ENCODE assay signal across 9 cellular contexts in genomic region chr10:72088879-72089585, GRCh38. TPM values are rescaled to one million over a fixed set of nuclear protein-coding genes. Genes with fewer than 3 reads are reported as not detected.
DNase-seq lines count a peak whose midpoint lies in the region; ATAC-seq and TF ChIP-seq lines count a peak whose summit lies in the region.
"Had no signal": no experiment of that assay in that cellular context is flagged by ENCODE, and none has a peak within 500 bp of the region (broad histone marks: within the 10 kb centered on the region; RNA-seq: fewer than 3 reads in every experiment).

No MANE protein-coding gene starts in this region.

- intact Hi-C loops in colonic mucosa (cut with DNase I) = no loop called here
- intact Hi-C loops in natural killer cell (cut with micrococcal nuclease) = loop anchor here (5.0 kb wide), 2 partner anchors 42 to 128 kb away; partner anchors contain the start of genes ANAPC16 and ASCC1

- no peak overlapping the region for H3K4me3 ChIP-seq in colonic mucosa
- no peak overlapping the region for H3K4me3 ChIP-seq in gastroesophageal sphincter

- H3K4me1 ChIP-seq in colonic mucosa (peaks cover 8% of the 10 kb centered on the region), gastroesophageal sphincter (peaks cover 0 to 26% (median 13%) of the 10 kb centered on the region in 3 donors)

- WGBS in gastroesophageal sphincter (ENCODE audit: low coverage in 1 of 2), 2 donors = 83 to 89% methylated on average over 7 to 8 of the region's 15 CpGs

- H3K9me3 Mint-ChIP-seq in T-cell (no peaks in the 10 kb centered on the region), natural killer cell (no peaks in the 10 kb centered on the region)

- H3K9me3 ChIP-seq in colonic mucosa (no peaks in the 10 kb centered on the region), gastroesophageal sphincter (no peaks in the 10 kb centered on the region)

- CTCF ChIA-PET in T-cell (lab: Charles Lee) = interaction anchor here (0.7 to 1.8 kb wide), 6 partner anchors 20 to 175 kb away, joined by 3 to 5 read pairs (median 4); no protein-coding TSS in a partner anchor

- POLR2A ChIA-PET in T-cell (lab: Charles Lee) = interaction anchor here (0.6 to 2.8 kb wide), 9 partner anchors 9 to 286 kb away, joined by 3 to 10 read pairs (median 5); no protein-coding TSS in a partner anchor

- H3K27ac ChIP-seq in colonic mucosa (peak overlapping the region; percentile 37), gastroesophageal sphincter (peak overlapping the region in 1 of 4 donors; percentile 74)

- no peak for TF ChIP-seq EP300 in gastroesophageal sphincter (IDR thresholded peaks at IDR 0.05)

- H3K27ac Mint-ChIP-seq in T-cell (peak overlapping the region; percentile 99 to 100), natural killer cell (peak overlapping the region; percentile 94 to 96)

- peaks cover 23% of the 10 kb centered on the region for H3K27me3 ChIP-seq in colonic mucosa
- peaks cover 49% of the 10 kb centered on the region for H3K27me3 ChIP-seq in gastroesophageal sphincter

- H3K36me3 Mint-ChIP-seq in T-cell (peaks cover 29% of the 10 kb centered on the region), natural killer cell (no peaks in the 10 kb centered on the region)

- H3K36me3 ChIP-seq in colonic mucosa = no peaks in the 10 kb centered on the region
- H3K36me3 ChIP-seq in gastroesophageal sphincter = peaks cover 0 to 27% of the 10 kb centered on the region in 2 donors

- no peaks in the 10 kb centered on the region for H3K27me3 Mint-ChIP-seq in T-cell
- peaks cover 0 to 3% of the 10 kb centered on the region in 2 donors for H3K27me3 Mint-ChIP-seq in natural killer cell (ENCODE audit: low read depth in 2 of 2)

- H3K9ac ChIP-seq in colonic mucosa (ENCODE audit: low read depth in 2 of 2, low read length in 2 of 2) = peak overlapping the region in 1 of 2 donors; percentile 19

- peaks cover 48 to 54% (median 52%) of the 10 kb centered on the region in 3 donors for H3K4me1 Mint-ChIP-seq in T-cell
- peaks cover 47 to 52% of the 10 kb centered on the region in 2 donors for H3K4me1 Mint-ChIP-seq in natural killer cell

- no peak for TF ChIP-seq POLR2A in gastroesophageal sphincter (IDR thresholded peaks at IDR 0.05)

- TF ChIP-seq CTCF in colonic mucosa (IDR thresholded peaks at IDR 0.05) (no peak), natural killer cell (IDR thresholded peaks at IDR 0.05) (no peak), gastroesophageal sphincter (IDR thresholded peaks at IDR 0.05) (no peak)

- H3K4me3 Mint-ChIP-seq in T-cell (peak overlapping the region; percentile 96 to 100 (median 99)), natural killer cell (peak overlapping the region; percentile 99)

- DNase-seq in HuH-7 (ENCODE audit: low spot score) (peak; percentile 47), T-cell (peak in 33 of 34 experiments; percentile 35 to 78 (median 58)), colonic mucosa (no peak), natural killer cell (no peak), A172 (ENCODE audit: low spot score) (no peak)

- ATAC-seq in T-cell (replicated peaks in 1 of 4) (peak; percentile 35 to 58 (median 43)), natural killer cell (peak; percentile 33 to 43 (median 41)), HG02938 (IDR thresholded peaks at IDR 0.05; ENCODE audit: unreplicated experiment) (no peak), HG02973 (IDR thresholded peaks at IDR 0.05; ENCODE audit: unreplicated experiment) (no peak), gastroesophageal sphincter (no peak)

RNA-seq across cellular contexts. Expression of gene SPOCK2, which starts 0.7 kb away (rescaled TPM):
- total RNA-seq in T-cell (100 to 1,000 TPM; 501 to 684 (median 547) TPM), colonic mucosa (1 to 10 TPM; 4.7 to 6.5 TPM), natural killer cell (100 to 1,000 TPM; 258 to 329 (median 293) TPM), gastroesophageal sphincter (1 to 10 TPM; 6.2 to 9.2 (median 7.9) TPM)
- total RNA-seq in A172 (2014; rRNA removed; shearing (Covaris generic)) = 0.02 and 0.53 TPM in 2 replicates
- total RNA-seq: HT1080 had no signal

Comparison
In these comparisons a context has a peak if more than half of its experiments do, and no peak if none do; other contexts are left out.
1. DNase-seq: peak in HuH-7 (single experiment) and T-cell (33 of 34); none in colonic mucosa (single experiment), natural killer cell (single experiment) and A172 (single experiment).
2. ATAC-seq: peak in T-cell (4 of 4) and natural killer cell (3 of 3); none in HG02938 (single experiment), HG02973 (single experiment) and gastroesophageal sphincter (single experiment).
3. RNA of gene SPOCK2, which starts 0.7 kb away (total RNA-seq): 501 to 684 TPM in T-cell and 258 to 329 TPM in natural killer cell; 6.2 to 9.2 TPM in gastroesophageal sphincter, 4.7 to 6.5 TPM in colonic mucosa and 0.02 to 0.53 TPM in A172; every median in the first group is over 10 times any median in the second.